ENCODE assay signal across 8 cellular contexts in the genomic region with DNA sequence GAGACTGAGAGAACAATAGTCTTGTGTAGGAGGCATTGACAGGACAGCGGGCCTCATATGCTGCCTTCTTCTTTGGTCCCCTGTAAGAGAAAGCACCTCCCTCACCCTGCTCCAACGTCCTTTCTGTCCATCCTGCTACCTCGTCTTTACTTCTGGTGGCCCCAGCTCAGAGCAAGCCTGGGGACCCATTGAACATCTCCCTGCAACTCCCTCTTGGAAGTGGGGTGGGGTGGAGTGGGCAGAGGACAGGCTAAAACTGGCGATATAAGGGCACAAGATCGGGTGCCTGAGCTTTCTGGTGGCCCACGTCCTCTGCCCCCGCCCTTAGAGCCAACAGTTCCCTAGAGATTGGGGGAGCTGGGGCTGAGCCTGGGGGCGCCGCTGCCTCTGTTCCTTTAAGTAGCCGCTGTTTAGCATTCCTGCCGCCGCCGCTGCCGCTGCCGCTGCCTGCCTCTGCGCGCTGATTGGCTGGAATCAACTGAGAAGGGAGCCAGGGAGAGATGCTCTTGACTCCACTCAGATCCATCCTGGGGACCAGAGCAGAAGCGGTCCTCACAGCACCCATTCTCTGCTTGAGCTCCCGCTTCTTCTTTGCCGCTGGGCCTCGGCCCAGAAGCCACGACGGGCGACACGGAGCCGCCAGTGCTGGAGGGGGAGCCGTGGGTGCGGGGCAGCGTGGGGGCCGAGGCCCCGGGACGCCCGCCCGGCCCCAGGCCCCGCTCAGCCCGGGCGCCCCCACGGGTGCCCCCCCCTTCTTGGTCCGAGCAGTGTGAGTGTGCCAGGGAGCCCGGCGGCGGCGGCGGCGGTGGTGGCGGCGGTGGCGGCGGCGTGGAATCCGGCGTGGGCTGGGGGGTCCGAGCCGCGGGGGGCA. TPM values are rescaled to one million over a fixed set of nuclear protein-coding genes. Genes with fewer than 3 reads are reported as not detected.
A peak's percentile ranks its signal among the peaks of the same experiment; 100 is the strongest.
DNase-seq lines count a peak whose midpoint lies in the region; ATAC-seq, FAIRE-seq and TF ChIP-seq lines count a peak whose summit lies in the region.

A gene (plus strand): TSS at position 510 of the 871 bp plus-strand sequence. CDS start 367 bp downstream, outside the sequence.

- no peak within 1 kb of the TSS for H2BK120ac ChIP-seq in mesendoderm (ENCODE audit: low read depth, low read length)

- TF ChIP-seq CTCF in A549 (IDR thresholded peaks at IDR 0.05), result no peak
- no peak for TF ChIP-seq CTCF in GM10248 (IDR thresholded peaks at IDR 0.05; ENCODE audit: control extremely low read depth, extremely low read depth, low read depth, missing control alignments)
- TF ChIP-seq CTCF in Peyer's patch (IDR thresholded peaks at IDR 0.05), result no peak
- no peak for TF ChIP-seq CTCF in uterus (IDR thresholded peaks at IDR 0.05)

- H3K79me1 ChIP-seq in mesendoderm (ENCODE audit: low read length), result no peaks in the 10 kb centered on the region

- H3K18ac ChIP-seq in mesendoderm (ENCODE audit: low read length), result no peak within 1 kb of the TSS

- FAIRE-seq in A549 (lab: Jason Lieb, UNC), result no peak

- H3K36me3 ChIP-seq in Peyer's patch (no peaks in the 10 kb centered on the region), mesendoderm (ENCODE audit: control insufficient read depth, insufficient read depth, low read length) (no peaks in the 10 kb centered on the region), uterus (no peaks in the 10 kb centered on the region)

- no peak within 1 kb of the TSS for H2AK5ac ChIP-seq in mesendoderm (ENCODE audit: low read length)

- peaks cover 0 to 5% of the 10 kb centered on the region in 2 donors for H3K27me3 ChIP-seq in Peyer's patch
- H3K27me3 ChIP-seq in mesendoderm (ENCODE audit: insufficient read depth, low read length, poor library complexity), result no peaks in the 10 kb centered on the region
- H3K27me3 ChIP-seq in uterus, result peaks cover 2 to 14% of the 10 kb centered on the region in 2 donors

- no peaks in the 10 kb centered on the region for H3K9me3 ChIP-seq in A549
- H3K9me3 ChIP-seq in Peyer's patch, result no peaks in the 10 kb centered on the region
- H3K9me3 ChIP-seq in uterus, result no peaks in the 10 kb centered on the region

- TF ChIP-seq POLR2A in A549 (IDR thresholded peaks at IDR 0.05; ENCODE audit: low read length) (no peak), Peyer's patch (IDR thresholded peaks at IDR 0.05) (no peak), uterus (IDR thresholded peaks at IDR 0.05) (no peak)

- H4K5ac ChIP-seq in mesendoderm (ENCODE audit: low read length), result no peak within 1 kb of the TSS

- no peak within 1 kb of the TSS for H2BK15ac ChIP-seq in mesendoderm (replicated peaks; ENCODE audit: low read depth)

- ATAC-seq in A549, result peak; percentile 72 to 82

- H3K9ac ChIP-seq in mesendoderm (ENCODE audit: low read length), result no peak within 1 kb of the TSS

- no peak within 1 kb of the TSS for H4K8ac ChIP-seq in mesendoderm (ENCODE audit: low read depth, low read length)

- intact Hi-C loops in uterus (cut with DNase I; ENCODE audit: low total_unique reads), result no loop called here

- H3K4me2 ChIP-seq in A549 (peak within 1 kb of the TSS; percentile 95), mesendoderm (ENCODE audit: low read length) (no peak within 1 kb of the TSS)

- H3K4me1 ChIP-seq in A549 (0 out of 3 replicates have a peak, but pooled peaks cover 4% of the 10 kb centered on the region), Peyer's patch (no peaks in the 10 kb centered on the region), mesendoderm (ENCODE audit: control insufficient read depth, low read depth, low read length) (no peaks in the 10 kb centered on the region), uterus (peaks cover 0 to 6% of the 10 kb centered on the region in 2 donors)

- H2BK5ac ChIP-seq in mesendoderm (ENCODE audit: low read length), result no peak within 1 kb of the TSS

- no peak for TF ChIP-seq RAD21 in A549 (conservative IDR thresholded peaks at IDR 0.05 in 1 of 2, IDR thresholded peaks at IDR 0.05 in 1 of 2)

- POLR2A ChIA-PET in A549 (lab: Yijun Ruan, JAX) (interaction anchor here (0.8 kb wide), 1 partner anchor 10 kb away, joined by 3 read pairs; no protein-coding TSS in a partner anchor), GM10248 (lab: Yijun Ruan, JAX) (no interaction called here)

- CTCF ChIA-PET in A549 (lab: Yijun Ruan, JAX) (interaction anchor here (1.2 to 3.9 kb wide), 4 partner anchors 9 to 220 kb away, joined by 3 to 29 read pairs (median 18); no protein-coding TSS in a partner anchor), GM10248 (lab: Yijun Ruan, JAX) (interaction anchor here (1.4 to 2.8 kb wide), 4 partner anchors 7 to 11 kb away, joined by 6 to 15 read pairs (median 10); no protein-coding TSS in a partner anchor)

- TF ChIP-seq EP300 in A549 (IDR thresholded peaks at IDR 0.05), result no peak

- H3K56ac ChIP-seq in mesendoderm (ENCODE audit: low read length), result no peak within 1 kb of the TSS

- H3K4ac ChIP-seq in mesendoderm (ENCODE audit: low read depth, low read length), result no peak within 1 kb of the TSS

- H3K79me2 ChIP-seq in mesendoderm (ENCODE audit: control insufficient read depth, insufficient read depth, low read length), result no peaks in the 10 kb centered on the region

- H3K23ac ChIP-seq in mesendoderm (ENCODE audit: low read length), result no peak within 1 kb of the TSS

- H3K4me3 ChIP-seq in A549 (peak within 1 kb of the TSS; percentile 47), Peyer's patch (peak within 1 kb of the TSS; percentile 8 to 40 (median 32)), mesendoderm (ENCODE audit: low read length) (no peak within 1 kb of the TSS), uterus (no peak within 1 kb of the TSS)

- DNase-seq in A549 (ENCODE audit: low read depth in 1 of 2, low spot score in 1 of 2) (peak; percentile 33 to 42), GM10248 (ENCODE audit: extremely low spot score) (peak; percentile 10), Peyer's patch (peak in 1 of 3 donors; percentile 18), ecto neural progenitor cell (ENCODE audit: low spot score) (peak; percentile 74), mesendoderm (peak; percentile 56), uterus (no peak), CD1c-positive myeloid dendritic cell (ENCODE audit: extremely low spot score) (no peak), NOMO-1 treated with dmso at 0.1 percent for 144 hours (lab: John Stamatoyannopoulos, UW; ENCODE audit: unreplicated experiment) (no peak)

- 14% methylated on average over 13 of the region's 55 CpGs for WGBS in A549 (ENCODE audit: missing lambda C conversion rate)
- no CpG with 5 or more reads among the region's 55 CpGs for WGBS in mesendoderm (ENCODE audit: extremely low coverage, insufficient coverage, low lambda C conversion rate)

- H3K27ac ChIP-seq in A549 (peak within 1 kb of the TSS in 1 of 2 experiments; percentile 42; a peak in 3 of 6 replicates), Peyer's patch (no peak within 1 kb of the TSS), mesendoderm (ENCODE audit: low read depth, low read length) (no peak within 1 kb of the TSS), uterus (no peak within 1 kb of the TSS)

TF ChIP-seq in A549, 52 proteins besides CTCF, POLR2A, EP300 and RAD21:
- TF ChIP-seq CBX2 (IDR thresholded peaks at IDR 0.05; ENCODE audit: borderline replicate concordance, low read depth) (no peak), RARB (CRISPR knock-in tag; IDR thresholded peaks at IDR 0.05) (no peak)

RNA-seq across cellular contexts. Expression of the gene that starts here (rescaled TPM):
- polyA plus RNA-seq in A549 (2011; rRNA removed), result 11.2 and 12.8 TPM in 2 replicates
- polyA plus RNA-seq in A549 (2012; cell fraction: cytosol; rRNA removed), result 1.9 and 2.3 TPM in 2 replicates
- polyA plus RNA-seq in A549 (2012; cell fraction: nucleus; rRNA removed), result 1.4 and 1.8 TPM in 2 replicates
- 3.0 to 3.2 TPM (median 3.1 TPM) in 3 replicates for polyA plus RNA-seq in A549 (2017; fragmentation: RNase III; extraction: RNeasy Plus Mini Kit Qiagen cat#74134 plus additional on column Dnase treatment)
- 7.1 and 7.8 TPM in 2 replicates for polyA minus RNA-seq in A549 (2011; rRNA and poly(A)+ RNA removed)
- 10 to 100 TPM; 33.8 to 58.9 (median 52.8) TPM for total RNA-seq in Peyer's patch
- polyA plus RNA-seq in mesendoderm (2013, experiment 1 of 2), result 28.6 TPM
- 31.9 TPM for polyA plus RNA-seq in mesendoderm (2013, experiment 2 of 2)
- total RNA-seq in uterus, result 10 to 100 TPM in 3 of 4 donors, 1 to 10 TPM in 1; 4.9 to 72.6 (median 33.5) TPM

Comparison
In these comparisons a context has a peak if more than half of its experiments do, and no peak if none do; other contexts are left out.
1. DNase-seq: peak in A549 (2 of 2), GM10248 (single experiment), ecto neural progenitor cell (single experiment) and mesendoderm (single experiment); none in uterus (0 of 2), CD1c-positive myeloid dendritic cell (single experiment) and NOMO-1 treated with dmso at 0.1 percent for 144 hours (single experiment).
2. H3K4me3 ChIP-seq: peak in A549 (single experiment) and Peyer's patch (4 of 4); none in mesendoderm (single experiment) and uterus (0 of 2).